Comparison of ENCODE assay signal across 1 cellular context in the genomic region with DNA sequence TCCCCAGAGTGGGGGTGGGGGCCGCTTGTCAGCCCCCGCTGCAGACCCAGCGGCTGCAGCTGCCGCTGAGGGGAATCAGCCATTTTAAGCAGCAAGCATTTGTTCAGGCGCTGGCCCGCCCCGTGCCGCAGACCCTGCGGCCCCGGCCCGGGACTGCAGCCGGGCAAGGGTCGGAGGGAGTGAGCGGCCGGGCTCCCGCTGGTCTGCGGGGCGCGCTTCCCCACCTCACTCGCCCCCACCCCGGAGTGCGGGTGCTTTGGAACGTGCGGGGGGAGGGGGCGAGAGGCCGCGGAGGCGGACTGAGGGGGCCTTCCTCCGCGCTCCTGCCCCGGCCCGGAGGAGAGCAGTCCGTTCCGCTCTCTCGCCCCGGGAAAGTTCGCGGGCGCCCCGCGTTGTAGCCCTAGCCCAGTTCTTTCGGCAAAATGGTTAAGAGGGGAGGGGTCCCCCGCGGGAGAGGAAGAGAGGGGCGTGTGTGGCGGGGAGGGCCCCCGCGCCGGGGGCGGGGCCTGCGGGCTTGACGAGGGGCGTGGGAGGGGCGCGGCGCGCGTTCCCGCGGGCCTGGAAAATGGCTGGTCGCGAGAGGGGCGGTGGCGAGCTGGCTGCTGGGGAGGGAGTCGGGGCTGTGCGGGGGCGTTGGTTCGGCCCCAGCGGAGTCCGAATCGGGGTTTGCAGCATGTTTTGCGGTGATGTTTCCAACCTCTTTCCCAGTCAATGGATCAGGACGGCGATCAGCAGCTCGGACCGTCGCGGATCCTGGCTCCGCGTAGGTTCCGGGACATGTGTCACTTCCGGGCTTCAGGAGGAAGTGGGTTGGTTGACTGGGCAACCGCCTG.
TF ChIP-seq lines count a peak whose summit lies in the region.

No MANE protein-coding gene starts in this region.

TF ChIP-seq in HepG2, 621 proteins besides CTCF, POLR2A, EP300 and RAD21 (continued from another document and continues in another):
- TF ChIP-seq ZNF430 (CRISPR knock-in tag; IDR thresholded peaks at IDR 0.05) (peak; percentile 63; the same call in 1 of the 2 replicates), FOXC1 (CRISPR knock-in tag; IDR thresholded peaks at IDR 0.05; ENCODE audit: borderline replicate concordance) (peak; percentile 61; the same call in 1 of the 2 replicates), ZSCAN31 (CRISPR knock-in tag; IDR thresholded peaks at IDR 0.05; ENCODE audit: low read depth) (peak; percentile 57; the same call in 1 of the 2 replicates), NONO (IDR thresholded peaks at IDR 0.05) (no peak), NONO (CRISPR knock-in tag; conservative IDR thresholded peaks at IDR 0.05) (peak; percentile 59; the same call in 1 of the 2 replicates), ZNF678 (CRISPR knock-in tag; IDR thresholded peaks at IDR 0.05) (0 out of 2 replicates have a peak, but pooled peaks have one; percentile 28), ZNF891 (CRISPR knock-in tag; IDR thresholded peaks at IDR 0.05) (peak; percentile 44; the same call in 1 of the 2 replicates), POLR2AphosphoS5 (IDR thresholded peaks at IDR 0.05; ENCODE audit: low read depth, low read length) (peak; percentile 82), SOX6 (IDR thresholded peaks at IDR 0.05) (no peak), SOX6 (CRISPR knock-in tag; IDR thresholded peaks at IDR 0.05) (no peak), THAP11 (CRISPR knock-in tag; IDR thresholded peaks at IDR 0.05) (peak; percentile 63), GABPA (IDR thresholded peaks at IDR 0.05; ENCODE audit: low read depth, low read length) (peak; percentile 82), GABPA (CRISPR knock-in tag; IDR thresholded peaks at IDR 0.05; ENCODE audit: low read depth) (peak; percentile 94), ZNF709 (CRISPR knock-in tag; IDR thresholded peaks at IDR 0.05) (peak; percentile 22; the same call in 1 of the 2 replicates), KDM6A (CRISPR knock-in tag; IDR thresholded peaks at IDR 0.05; ENCODE audit: low read depth) (no peak), RBFOX2 (IDR thresholded peaks at IDR 0.05; ENCODE audit: low read depth, low read length) (peak; percentile 76), HNRNPLL (IDR thresholded peaks at IDR 0.05; ENCODE audit: low read depth, low read length, poor library complexity, severe bottlenecking) (peak; percentile 26), POLR2G (IDR thresholded peaks at IDR 0.05; ENCODE audit: low read depth, low read length) (peak; percentile 85), ZNF17 (CRISPR knock-in tag; IDR thresholded peaks at IDR 0.05) (no peak), KLF16 (CRISPR knock-in tag; IDR thresholded peaks at IDR 0.05) (peak in 1 of 2 experiments; percentile 68; a peak in 1 of 4 replicates), HDAC1 (CRISPR knock-in tag; IDR thresholded peaks at IDR 0.05) (peak; percentile 82; the same call in 1 of the 2 replicates)
- TF ChIP-seq, protein P1, sequence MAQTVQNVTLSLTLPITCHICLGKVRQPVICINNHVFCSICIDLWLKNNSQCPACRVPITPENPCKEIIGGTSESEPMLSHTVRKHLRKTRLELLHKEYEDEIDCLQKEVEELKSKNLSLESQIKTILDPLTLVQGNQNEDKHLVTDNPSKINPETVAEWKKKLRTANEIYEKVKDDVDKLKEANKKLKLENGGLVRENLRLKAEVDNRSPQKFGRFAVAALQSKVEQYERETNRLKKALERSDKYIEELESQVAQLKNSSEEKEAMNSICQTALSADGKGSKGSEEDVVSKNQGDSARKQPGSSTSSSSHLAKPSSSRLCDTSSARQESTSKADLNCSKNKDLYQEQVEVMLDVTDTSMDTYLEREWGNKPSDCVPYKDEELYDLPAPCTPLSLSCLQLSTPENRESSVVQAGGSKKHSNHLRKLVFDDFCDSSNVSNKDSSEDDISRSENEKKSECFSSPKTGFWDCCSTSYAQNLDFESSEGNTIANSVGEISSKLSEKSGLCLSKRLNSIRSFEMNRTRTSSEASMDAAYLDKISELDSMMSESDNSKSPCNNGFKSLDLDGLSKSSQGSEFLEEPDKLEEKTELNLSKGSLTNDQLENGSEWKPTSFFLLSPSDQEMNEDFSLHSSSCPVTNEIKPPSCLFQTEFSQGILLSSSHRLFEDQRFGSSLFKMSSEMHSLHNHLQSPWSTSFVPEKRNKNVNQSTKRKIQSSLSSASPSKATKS (CRISPR knock-in tag; IDR thresholded peaks at IDR 0.05), result no peak
- TF ChIP-seq, protein P2, sequence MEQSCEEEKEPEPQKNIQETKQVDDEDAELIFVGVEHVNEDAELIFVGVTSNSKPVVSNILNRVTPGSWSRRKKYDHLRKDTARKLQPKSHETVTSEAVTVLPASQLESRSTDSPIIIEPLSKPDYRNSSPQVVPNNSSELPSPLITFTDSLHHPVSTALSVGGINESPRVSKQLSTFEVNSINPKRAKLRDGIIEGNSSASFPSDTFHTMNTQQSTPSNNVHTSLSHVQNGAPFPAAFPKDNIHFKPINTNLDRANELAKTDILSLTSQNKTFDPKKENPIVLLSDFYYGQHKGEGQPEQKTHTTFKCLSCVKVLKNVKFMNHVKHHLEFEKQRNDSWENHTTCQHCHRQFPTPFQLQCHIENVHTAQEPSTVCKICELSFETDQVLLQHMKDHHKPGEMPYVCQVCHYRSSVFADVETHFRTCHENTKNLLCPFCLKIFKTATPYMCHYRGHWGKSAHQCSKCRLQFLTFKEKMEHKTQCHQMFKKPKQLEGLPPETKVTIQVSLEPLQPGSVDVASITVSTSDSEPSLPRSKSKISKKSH (CRISPR knock-in tag; IDR thresholded peaks at IDR 0.05; ENCODE audit: borderline replicate concordance), result 0 out of 2 replicates have a peak, but pooled peaks have one; percentile 10
- TF ChIP-seq, protein P3, sequence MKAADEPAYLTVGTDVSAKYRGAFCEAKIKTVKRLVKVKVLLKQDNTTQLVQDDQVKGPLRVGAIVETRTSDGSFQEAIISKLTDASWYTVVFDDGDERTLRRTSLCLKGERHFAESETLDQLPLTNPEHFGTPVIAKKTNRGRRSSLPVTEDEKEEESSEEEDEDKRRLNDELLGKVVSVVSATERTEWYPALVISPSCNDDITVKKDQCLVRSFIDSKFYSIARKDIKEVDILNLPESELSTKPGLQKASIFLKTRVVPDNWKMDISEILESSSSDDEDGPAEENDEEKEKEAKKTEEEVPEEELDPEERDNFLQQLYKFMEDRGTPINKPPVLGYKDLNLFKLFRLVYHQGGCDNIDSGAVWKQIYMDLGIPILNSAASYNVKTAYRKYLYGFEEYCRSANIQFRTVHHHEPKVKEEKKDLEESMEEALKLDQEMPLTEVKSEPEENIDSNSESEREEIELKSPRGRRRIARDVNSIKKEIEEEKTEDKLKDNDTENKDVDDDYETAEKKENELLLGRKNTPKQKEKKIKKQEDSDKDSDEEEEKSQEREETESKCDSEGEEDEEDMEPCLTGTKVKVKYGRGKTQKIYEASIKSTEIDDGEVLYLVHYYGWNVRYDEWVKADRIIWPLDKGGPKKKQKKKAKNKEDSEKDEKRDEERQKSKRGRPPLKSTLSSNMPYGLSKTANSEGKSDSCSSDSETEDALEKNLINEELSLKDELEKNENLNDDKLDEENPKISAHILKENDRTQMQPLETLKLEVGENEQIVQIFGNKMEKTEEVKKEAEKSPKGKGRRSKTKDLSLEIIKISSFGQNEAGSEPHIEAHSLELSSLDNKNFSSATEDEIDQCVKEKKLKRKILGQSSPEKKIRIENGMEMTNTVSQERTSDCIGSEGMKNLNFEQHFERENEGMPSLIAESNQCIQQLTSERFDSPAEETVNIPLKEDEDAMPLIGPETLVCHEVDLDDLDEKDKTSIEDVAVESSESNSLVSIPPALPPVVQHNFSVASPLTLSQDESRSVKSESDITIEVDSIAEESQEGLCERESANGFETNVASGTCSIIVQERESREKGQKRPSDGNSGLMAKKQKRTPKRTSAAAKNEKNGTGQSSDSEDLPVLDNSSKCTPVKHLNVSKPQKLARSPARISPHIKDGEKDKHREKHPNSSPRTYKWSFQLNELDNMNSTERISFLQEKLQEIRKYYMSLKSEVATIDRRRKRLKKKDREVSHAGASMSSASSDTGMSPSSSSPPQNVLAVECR (CRISPR knock-in tag; IDR thresholded peaks at IDR 0.05; ENCODE audit: borderline replicate concordance), result peak; percentile 96
- TF ChIP-seq, protein P4, sequence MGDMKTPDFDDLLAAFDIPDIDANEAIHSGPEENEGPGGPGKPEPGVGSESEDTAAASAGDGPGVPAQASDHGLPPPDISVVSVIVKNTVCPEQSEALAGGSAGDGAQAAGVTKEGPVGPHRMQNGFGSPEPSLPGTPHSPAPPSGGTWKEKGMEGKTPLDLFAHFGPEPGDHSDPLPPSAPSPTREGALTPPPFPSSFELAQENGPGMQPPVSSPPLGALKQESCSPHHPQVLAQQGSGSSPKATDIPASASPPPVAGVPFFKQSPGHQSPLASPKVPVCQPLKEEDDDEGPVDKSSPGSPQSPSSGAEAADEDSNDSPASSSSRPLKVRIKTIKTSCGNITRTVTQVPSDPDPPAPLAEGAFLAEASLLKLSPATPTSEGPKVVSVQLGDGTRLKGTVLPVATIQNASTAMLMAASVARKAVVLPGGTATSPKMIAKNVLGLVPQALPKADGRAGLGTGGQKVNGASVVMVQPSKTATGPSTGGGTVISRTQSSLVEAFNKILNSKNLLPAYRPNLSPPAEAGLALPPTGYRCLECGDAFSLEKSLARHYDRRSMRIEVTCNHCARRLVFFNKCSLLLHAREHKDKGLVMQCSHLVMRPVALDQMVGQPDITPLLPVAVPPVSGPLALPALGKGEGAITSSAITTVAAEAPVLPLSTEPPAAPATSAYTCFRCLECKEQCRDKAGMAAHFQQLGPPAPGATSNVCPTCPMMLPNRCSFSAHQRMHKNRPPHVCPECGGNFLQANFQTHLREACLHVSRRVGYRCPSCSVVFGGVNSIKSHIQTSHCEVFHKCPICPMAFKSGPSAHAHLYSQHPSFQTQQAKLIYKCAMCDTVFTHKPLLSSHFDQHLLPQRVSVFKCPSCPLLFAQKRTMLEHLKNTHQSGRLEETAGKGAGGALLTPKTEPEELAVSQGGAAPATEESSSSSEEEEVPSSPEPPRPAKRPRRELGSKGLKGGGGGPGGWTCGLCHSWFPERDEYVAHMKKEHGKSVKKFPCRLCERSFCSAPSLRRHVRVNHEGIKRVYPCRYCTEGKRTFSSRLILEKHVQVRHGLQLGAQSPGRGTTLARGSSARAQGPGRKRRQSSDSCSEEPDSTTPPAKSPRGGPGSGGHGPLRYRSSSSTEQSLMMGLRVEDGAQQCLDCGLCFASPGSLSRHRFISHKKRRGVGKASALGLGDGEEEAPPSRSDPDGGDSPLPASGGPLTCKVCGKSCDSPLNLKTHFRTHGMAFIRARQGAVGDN (CRISPR knock-in tag; IDR thresholded peaks at IDR 0.05), result peak; percentile 65
- TF ChIP-seq, protein P5, sequence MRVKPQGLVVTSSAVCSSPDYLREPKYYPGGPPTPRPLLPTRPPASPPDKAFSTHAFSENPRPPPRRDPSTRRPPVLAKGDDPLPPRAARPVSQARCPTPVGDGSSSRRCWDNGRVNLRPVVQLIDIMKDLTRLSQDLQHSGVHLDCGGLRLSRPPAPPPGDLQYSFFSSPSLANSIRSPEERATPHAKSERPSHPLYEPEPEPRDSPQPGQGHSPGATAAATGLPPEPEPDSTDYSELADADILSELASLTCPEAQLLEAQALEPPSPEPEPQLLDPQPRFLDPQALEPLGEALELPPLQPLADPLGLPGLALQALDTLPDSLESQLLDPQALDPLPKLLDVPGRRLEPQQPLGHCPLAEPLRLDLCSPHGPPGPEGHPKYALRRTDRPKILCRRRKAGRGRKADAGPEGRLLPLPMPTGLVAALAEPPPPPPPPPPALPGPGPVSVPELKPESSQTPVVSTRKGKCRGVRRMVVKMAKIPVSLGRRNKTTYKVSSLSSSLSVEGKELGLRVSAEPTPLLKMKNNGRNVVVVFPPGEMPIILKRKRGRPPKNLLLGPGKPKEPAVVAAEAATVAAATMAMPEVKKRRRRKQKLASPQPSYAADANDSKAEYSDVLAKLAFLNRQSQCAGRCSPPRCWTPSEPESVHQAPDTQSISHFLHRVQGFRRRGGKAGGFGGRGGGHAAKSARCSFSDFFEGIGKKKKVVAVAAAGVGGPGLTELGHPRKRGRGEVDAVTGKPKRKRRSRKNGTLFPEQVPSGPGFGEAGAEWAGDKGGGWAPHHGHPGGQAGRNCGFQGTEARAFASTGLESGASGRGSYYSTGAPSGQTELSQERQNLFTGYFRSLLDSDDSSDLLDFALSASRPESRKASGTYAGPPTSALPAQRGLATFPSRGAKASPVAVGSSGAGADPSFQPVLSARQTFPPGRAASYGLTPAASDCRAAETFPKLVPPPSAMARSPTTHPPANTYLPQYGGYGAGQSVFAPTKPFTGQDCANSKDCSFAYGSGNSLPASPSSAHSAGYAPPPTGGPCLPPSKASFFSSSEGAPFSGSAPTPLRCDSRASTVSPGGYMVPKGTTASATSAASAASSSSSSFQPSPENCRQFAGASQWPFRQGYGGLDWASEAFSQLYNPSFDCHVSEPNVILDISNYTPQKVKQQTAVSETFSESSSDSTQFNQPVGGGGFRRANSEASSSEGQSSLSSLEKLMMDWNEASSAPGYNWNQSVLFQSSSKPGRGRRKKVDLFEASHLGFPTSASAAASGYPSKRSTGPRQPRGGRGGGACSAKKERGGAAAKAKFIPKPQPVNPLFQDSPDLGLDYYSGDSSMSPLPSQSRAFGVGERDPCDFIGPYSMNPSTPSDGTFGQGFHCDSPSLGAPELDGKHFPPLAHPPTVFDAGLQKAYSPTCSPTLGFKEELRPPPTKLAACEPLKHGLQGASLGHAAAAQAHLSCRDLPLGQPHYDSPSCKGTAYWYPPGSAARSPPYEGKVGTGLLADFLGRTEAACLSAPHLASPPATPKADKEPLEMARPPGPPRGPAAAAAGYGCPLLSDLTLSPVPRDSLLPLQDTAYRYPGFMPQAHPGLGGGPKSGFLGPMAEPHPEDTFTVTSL (CRISPR knock-in tag; IDR thresholded peaks at IDR 0.05; ENCODE audit: borderline replicate concordance), result no peak
- TF ChIP-seq, protein P6, sequence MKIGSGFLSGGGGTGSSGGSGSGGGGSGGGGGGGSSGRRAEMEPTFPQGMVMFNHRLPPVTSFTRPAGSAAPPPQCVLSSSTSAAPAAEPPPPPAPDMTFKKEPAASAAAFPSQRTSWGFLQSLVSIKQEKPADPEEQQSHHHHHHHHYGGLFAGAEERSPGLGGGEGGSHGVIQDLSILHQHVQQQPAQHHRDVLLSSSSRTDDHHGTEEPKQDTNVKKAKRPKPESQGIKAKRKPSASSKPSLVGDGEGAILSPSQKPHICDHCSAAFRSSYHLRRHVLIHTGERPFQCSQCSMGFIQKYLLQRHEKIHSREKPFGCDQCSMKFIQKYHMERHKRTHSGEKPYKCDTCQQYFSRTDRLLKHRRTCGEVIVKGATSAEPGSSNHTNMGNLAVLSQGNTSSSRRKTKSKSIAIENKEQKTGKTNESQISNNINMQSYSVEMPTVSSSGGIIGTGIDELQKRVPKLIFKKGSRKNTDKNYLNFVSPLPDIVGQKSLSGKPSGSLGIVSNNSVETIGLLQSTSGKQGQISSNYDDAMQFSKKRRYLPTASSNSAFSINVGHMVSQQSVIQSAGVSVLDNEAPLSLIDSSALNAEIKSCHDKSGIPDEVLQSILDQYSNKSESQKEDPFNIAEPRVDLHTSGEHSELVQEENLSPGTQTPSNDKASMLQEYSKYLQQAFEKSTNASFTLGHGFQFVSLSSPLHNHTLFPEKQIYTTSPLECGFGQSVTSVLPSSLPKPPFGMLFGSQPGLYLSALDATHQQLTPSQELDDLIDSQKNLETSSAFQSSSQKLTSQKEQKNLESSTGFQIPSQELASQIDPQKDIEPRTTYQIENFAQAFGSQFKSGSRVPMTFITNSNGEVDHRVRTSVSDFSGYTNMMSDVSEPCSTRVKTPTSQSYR (CRISPR knock-in tag; IDR thresholded peaks at IDR 0.05; ENCODE audit: borderline replicate concordance), result peak; percentile 58; the same call in 1 of the 2 replicates
- TF ChIP-seq, protein P7, sequence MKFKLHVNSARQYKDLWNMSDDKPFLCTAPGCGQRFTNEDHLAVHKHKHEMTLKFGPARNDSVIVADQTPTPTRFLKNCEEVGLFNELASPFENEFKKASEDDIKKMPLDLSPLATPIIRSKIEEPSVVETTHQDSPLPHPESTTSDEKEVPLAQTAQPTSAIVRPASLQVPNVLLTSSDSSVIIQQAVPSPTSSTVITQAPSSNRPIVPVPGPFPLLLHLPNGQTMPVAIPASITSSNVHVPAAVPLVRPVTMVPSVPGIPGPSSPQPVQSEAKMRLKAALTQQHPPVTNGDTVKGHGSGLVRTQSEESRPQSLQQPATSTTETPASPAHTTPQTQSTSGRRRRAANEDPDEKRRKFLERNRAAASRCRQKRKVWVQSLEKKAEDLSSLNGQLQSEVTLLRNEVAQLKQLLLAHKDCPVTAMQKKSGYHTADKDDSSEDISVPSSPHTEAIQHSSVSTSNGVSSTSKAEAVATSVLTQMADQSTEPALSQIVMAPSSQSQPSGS (CRISPR knock-in tag; IDR thresholded peaks at IDR 0.05), result peak; percentile 22; the same call in 1 of the 2 replicates
